18 cellular contexts compared by ENCODE assay signal in the genomic region with DNA sequence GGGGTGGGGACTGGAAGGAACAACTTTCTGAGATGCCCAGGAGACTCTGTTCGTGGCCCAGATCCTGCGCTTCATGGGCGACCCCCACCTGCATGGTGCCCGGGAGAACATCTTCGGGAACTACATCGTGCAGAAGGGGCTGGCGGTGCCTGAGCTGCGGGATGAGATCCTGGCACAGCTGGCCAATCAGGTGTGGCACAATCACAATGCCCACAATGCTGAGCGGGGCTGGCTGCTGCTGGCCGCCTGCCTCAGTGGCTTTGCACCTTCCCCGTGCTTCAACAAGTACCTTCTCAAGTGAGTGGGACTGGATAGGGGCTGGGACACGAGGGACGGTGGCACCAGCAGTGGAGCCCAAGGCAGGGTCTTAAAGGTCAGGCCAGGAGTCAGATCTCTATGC. TPM values are rescaled to one million over a fixed set of nuclear protein-coding genes. Genes with fewer than 3 reads are reported as not detected.
DNase-seq lines count a peak whose midpoint lies in the region; ATAC-seq and TF ChIP-seq lines count a peak whose summit lies in the region.
"Had no signal": no experiment of that assay in that cellular context is flagged by ENCODE, and none has a peak within 500 bp of the region (broad histone marks: within the 10 kb centered on the region; RNA-seq: fewer than 3 reads in every experiment).

No MANE protein-coding gene starts in this region.

- no peak overlapping the region for H2AFZ ChIP-seq in neuronal stem cell (ENCODE audit: low read length)

- H3K23ac ChIP-seq in neuronal stem cell (ENCODE audit: low read depth, low read length, poor library complexity) = no peak overlapping the region

- peak overlapping the region; percentile 87 for H2AK5ac ChIP-seq in neuronal stem cell (ENCODE audit: low read depth, low read length)

- H2BK12ac ChIP-seq in neuronal stem cell (ENCODE audit: low read length) = no peak overlapping the region

- H3K18ac ChIP-seq in neuronal stem cell (ENCODE audit: low read length) = peak overlapping the region; percentile 39

- no peak overlapping the region for H4K91ac ChIP-seq in neuronal stem cell (ENCODE audit: low read depth, low read length, poor library complexity)

- no peak overlapping the region for H3K4ac ChIP-seq in neuronal stem cell (ENCODE audit: low read length)

- no peaks in the 10 kb centered on the region for H3K36me3 ChIP-seq in neuronal stem cell (replicated peaks in 1 of 2; ENCODE audit: control insufficient read depth in 2 of 2, insufficient read depth in 2 of 2, low read length in 2 of 2)
- H3K36me3 ChIP-seq: BLaER1 treated with 17β-estradiol and CSF1 and Interleukin-3, amounts not matched to agents 10 nM and 100 nM had no signal

- no peaks in the 10 kb centered on the region for H3K27me3 Mint-ChIP-seq in activated T-helper 17 cell treated with anti-CD3 and anti-CD28 coated beads, Interleukin-2, amount 50 U/mL, for 72 hours
- H3K27me3 Mint-ChIP-seq in nephron progenitor cell (ENCODE audit: low read depth, poor library complexity) = peaks cover 4% of the 10 kb centered on the region
- H3K27me3 Mint-ChIP-seq in activated CD4-positive, alpha-beta memory T cell treated with anti-CD3 and anti-CD28 coated beads for 36 hours = no peaks in the 10 kb centered on the region

- no CpG with 5 or more reads among the region's 13 CpGs for WGBS in neuronal stem cell (ENCODE audit: extremely low coverage in 2 of 2, insufficient read length in 2 of 2, insufficient replicate concordance in 1 of 2), 2 donors

- H3K9me3 Mint-ChIP-seq in activated T-helper 17 cell treated with anti-CD3 and anti-CD28 coated beads, Interleukin-2, amount 50 U/mL, for 72 hours = no peaks in the 10 kb centered on the region
- H3K9me3 Mint-ChIP-seq in nephron progenitor cell = no peaks in the 10 kb centered on the region
- H3K9me3 Mint-ChIP-seq in activated CD4-positive, alpha-beta memory T cell treated with anti-CD3 and anti-CD28 coated beads for 36 hours = no peaks in the 10 kb centered on the region
- H3K9me3 Mint-ChIP-seq: CD4-positive, alpha-beta T cell; CD8-positive, alpha-beta T cell had no signal

- H3K4me3 ChIP-seq in neuronal stem cell (ENCODE audit: low read length in 2 of 2) = no peak overlapping the region
- H3K4me3 ChIP-seq: A549; BLaER1 treated with 17β-estradiol and CSF1 and Interleukin-3, amounts not matched to agents 10 nM and 100 nM had no signal

- H3K4me1 ChIP-seq in neuronal stem cell (ENCODE audit: control insufficient read depth in 2 of 2, insufficient read depth in 1 of 2, low read depth in 1 of 2, low read length in 2 of 2) = peaks cover 8 to 10% of the 10 kb centered on the region in 2 donors
- H3K4me1 ChIP-seq: A549, Caco-2 had no signal

- DNase-seq in nephron progenitor cell (no peak), neuronal stem cell (ENCODE audit: low spot score) (no peak), NCI-H748 (lab: John Stamatoyannopoulos, UW; ENCODE audit: unreplicated experiment) (no peak)
- DNase-seq in activated CD4-positive, alpha-beta memory T cell treated with anti-CD3 and anti-CD28 coated beads for 36 hours = no peak
- no peak for DNase-seq in effector CD8-positive, alpha-beta T cell (lab: John Stamatoyannopoulos, UW)
- DNase-seq: AML-193; Caco-2; Calu3; CD4-positive, alpha-beta T cell; CD8-positive, alpha-beta T cell; DMS79 treated with DMSO at 0.1 percent for 48 hours; GF-D8 had no signal

- no peaks in the 10 kb centered on the region for H3K79me1 ChIP-seq in neuronal stem cell (ENCODE audit: low read depth, low read length)

- H3K27me3 ChIP-seq in neuronal stem cell (ENCODE audit: control insufficient read depth in 3 of 3, insufficient read depth in 3 of 3, low read depth in 1 of 3, low read length in 3 of 3) = no peaks in the 10 kb centered on the region
- H3K27me3 ChIP-seq: BLaER1 treated with 17β-estradiol and CSF1 and Interleukin-3, amounts not matched to agents 10 nM and 100 nM had no signal

- ATAC-seq in activated T-helper 17 cell treated with anti-CD3 and anti-CD28 coated beads, Interleukin-2, amount 50 U/mL, for 72 hours (replicated peaks) = no peak
- ATAC-seq: A549; CD8-positive, alpha-beta T cell had no signal

- H3K4me1 Mint-ChIP-seq in activated T-helper 17 cell treated with anti-CD3 and anti-CD28 coated beads, Interleukin-2, amount 50 U/mL, for 72 hours = no peaks in the 10 kb centered on the region
- peaks cover 20% of the 10 kb centered on the region for H3K4me1 Mint-ChIP-seq in nephron progenitor cell
- H3K4me1 Mint-ChIP-seq in activated CD4-positive, alpha-beta memory T cell treated with anti-CD3 and anti-CD28 coated beads for 36 hours (ENCODE audit: low read depth) = no peaks in the 10 kb centered on the region

- intact Hi-C loops in activated CD4-positive, alpha-beta memory T cell treated with anti-CD3 and anti-CD28 coated beads for 36 hours (cut with micrococcal nuclease) = no loop called here

- POLR2A ChIA-PET in activated CD4-positive, alpha-beta memory T cell treated with anti-CD3 and anti-CD28 coated beads for 36 hours (lab: Charles Lee) = interaction anchor here (1.4 to 2.6 kb wide), 2 partner anchors 35 to 37 kb away, joined by 7 to 8 read pairs; partner anchors contain the start of gene ALKBH5

- peak overlapping the region; percentile 64 for H2BK15ac ChIP-seq in neuronal stem cell (ENCODE audit: low read length)

- H4K8ac ChIP-seq in neuronal stem cell (ENCODE audit: low read depth, low read length) = no peak overlapping the region

- H3K27ac Mint-ChIP-seq in activated T-helper 17 cell treated with anti-CD3 and anti-CD28 coated beads, Interleukin-2, amount 50 U/mL, for 72 hours = peak overlapping the region; percentile 49
- H3K27ac Mint-ChIP-seq in nephron progenitor cell = peak overlapping the region; percentile 36
- no peak overlapping the region for H3K27ac Mint-ChIP-seq in activated CD4-positive, alpha-beta memory T cell treated with anti-CD3 and anti-CD28 coated beads for 36 hours
- H3K27ac Mint-ChIP-seq: B cell; CD4-positive, alpha-beta T cell; CD8-positive, alpha-beta T cell had no signal

- no peak for TF ChIP-seq CTCF in nephron progenitor cell (IDR thresholded peaks at IDR 0.05)

- CTCF ChIA-PET in activated CD4-positive, alpha-beta memory T cell treated with anti-CD3 and anti-CD28 coated beads for 36 hours (lab: Charles Lee) = interaction anchor here (10.4 kb wide), 1 partner anchor 40 kb away, joined by 140 read pairs; the partner anchor contains the start of gene ALKBH5

- H3K4me3 Mint-ChIP-seq in activated T-helper 17 cell treated with anti-CD3 and anti-CD28 coated beads, Interleukin-2, amount 50 U/mL, for 72 hours = no peak overlapping the region
- H3K4me3 Mint-ChIP-seq in nephron progenitor cell = no peak overlapping the region
- H3K4me3 Mint-ChIP-seq in activated CD4-positive, alpha-beta memory T cell treated with anti-CD3 and anti-CD28 coated beads for 36 hours = no peak overlapping the region
- H3K4me3 Mint-ChIP-seq: B cell; CD4-positive, alpha-beta T cell; CD8-positive, alpha-beta T cell had no signal

- no peaks in the 10 kb centered on the region for H3K9me3 ChIP-seq in neuronal stem cell (replicated peaks in 1 of 2; ENCODE audit: control insufficient read depth in 2 of 2, insufficient read depth in 1 of 2, low read depth in 1 of 2, low read length in 2 of 2)
- H3K9me3 ChIP-seq: A549; BLaER1 treated with 17β-estradiol and CSF1 and Interleukin-3, amounts not matched to agents 10 nM and 100 nM; Caco-2 had no signal

- H3K14ac ChIP-seq in neuronal stem cell (ENCODE audit: low read length) = no peak overlapping the region

- H2BK5ac ChIP-seq in neuronal stem cell (ENCODE audit: low read length) = no peak overlapping the region

- H3K36me3 Mint-ChIP-seq in activated T-helper 17 cell treated with anti-CD3 and anti-CD28 coated beads, Interleukin-2, amount 50 U/mL, for 72 hours (ENCODE audit: low read depth) = no peaks in the 10 kb centered on the region
- H3K36me3 Mint-ChIP-seq in nephron progenitor cell (ENCODE audit: low read depth) = no peaks in the 10 kb centered on the region
- no peaks in the 10 kb centered on the region for H3K36me3 Mint-ChIP-seq in activated CD4-positive, alpha-beta memory T cell treated with anti-CD3 and anti-CD28 coated beads for 36 hours
- H3K36me3 Mint-ChIP-seq: CD8-positive, alpha-beta T cell had no signal

- H3K9ac ChIP-seq in neuronal stem cell (ENCODE audit: low read depth, low read length, poor library complexity) = peak overlapping the region; percentile 61

- no peak overlapping the region for H3K27ac ChIP-seq in neuronal stem cell (replicated peaks; ENCODE audit: low read length)
- H3K27ac ChIP-seq: 22Rv1; A549; BLaER1 treated with 17β-estradiol and CSF1 and Interleukin-3, amounts not matched to agents 10 nM and 100 nM; C4-2B had no signal

- H3K4me2 ChIP-seq in neuronal stem cell (ENCODE audit: insufficient read depth, low read length, poor library complexity, severe bottlenecking) = no peak overlapping the region
- H3K4me2 ChIP-seq: A549 had no signal

- H2BK120ac ChIP-seq in neuronal stem cell (ENCODE audit: low read depth, low read length) = no peak overlapping the region

RNA-seq across cellular contexts. Expression of gene MYO15A, which starts 37.3 kb away (rescaled TPM):
- 1 to 10 TPM; 1.0 to 6.0 TPM for total RNA-seq in activated T-helper 17 cell treated with anti-CD3 and anti-CD28 coated beads, Interleukin-2, amount 50 U/mL, for 72 hours
- polyA plus RNA-seq in neuronal stem cell (2013, experiment 1 of 2) = 1.3 TPM
- 1.4 TPM for polyA plus RNA-seq in neuronal stem cell (2013, experiment 2 of 2)
- 1 to 10 TPM in 1 of 2 experiments, under 1 TPM in 1; 0.78 to 1.3 TPM for total RNA-seq in activated CD4-positive, alpha-beta memory T cell treated with anti-CD3 and anti-CD28 coated beads for 36 hours
- total RNA-seq: Caco-2 had no signal

RNA-seq across cellular contexts. Expression of gene ALKBH5, which starts 37.8 kb away (rescaled TPM):
- total RNA-seq in activated T-helper 17 cell treated with anti-CD3 and anti-CD28 coated beads, Interleukin-2, amount 50 U/mL, for 72 hours = 100 to 1,000 TPM; 161 to 255 TPM
- 74.3 TPM for polyA plus RNA-seq in neuronal stem cell (2013, experiment 1 of 2)
- 79.4 TPM for polyA plus RNA-seq in neuronal stem cell (2013, experiment 2 of 2)
- 100 to 1,000 TPM; 122 to 127 TPM for total RNA-seq in activated CD4-positive, alpha-beta memory T cell treated with anti-CD3 and anti-CD28 coated beads for 36 hours

RNA-seq across cellular contexts. Expression of gene DRG2, which starts 58.1 kb away (rescaled TPM):
- total RNA-seq in activated T-helper 17 cell treated with anti-CD3 and anti-CD28 coated beads, Interleukin-2, amount 50 U/mL, for 72 hours = 10 to 100 TPM; 33.8 to 64.7 TPM
- polyA plus RNA-seq in neuronal stem cell (2013, experiment 1 of 2) = 21.8 TPM
- 20.9 TPM for polyA plus RNA-seq in neuronal stem cell (2013, experiment 2 of 2)
- 10 to 100 TPM; 37.7 to 39.3 TPM for total RNA-seq in activated CD4-positive, alpha-beta memory T cell treated with anti-CD3 and anti-CD28 coated beads for 36 hours
